3 cellular contexts compared by ENCODE assay signal in the genomic region with DNA sequence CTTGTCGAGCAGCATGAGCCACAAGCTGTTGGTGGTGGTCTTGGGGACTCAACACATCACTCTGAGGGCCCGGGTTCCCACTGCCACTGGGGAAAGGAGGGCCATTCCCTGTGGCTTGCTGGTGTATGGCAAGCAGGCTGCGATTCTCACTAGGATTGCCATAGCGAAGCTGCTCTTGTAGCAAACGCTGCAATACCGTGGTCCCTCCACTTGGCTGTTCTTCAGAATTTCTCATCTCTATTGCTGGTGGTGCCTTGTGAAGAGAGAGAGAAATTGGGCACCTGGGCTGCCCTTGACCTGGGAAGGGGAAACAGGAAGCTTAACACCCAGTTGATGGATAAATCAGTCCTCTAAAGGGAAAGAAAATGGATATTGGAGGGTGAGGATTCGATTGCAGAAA.
TF ChIP-seq lines count a peak whose summit lies in the region.

No MANE protein-coding gene starts in this region.

TF ChIP-seq in GM12891, 5 proteins besides CTCF, POLR2A, EP300 and RAD21:
- TF ChIP-seq TAF1 (IDR thresholded peaks at IDR 0.05; ENCODE audit: low read depth, low read length) (no peak), POU2F2 (IDR thresholded peaks at IDR 0.05; ENCODE audit: low read depth, low read length) (no peak), SPI1 (IDR thresholded peaks at IDR 0.05; ENCODE audit: low read depth, low read length) (no peak), PAX5 (IDR thresholded peaks at IDR 0.05; ENCODE audit: insufficient read depth, low read length, severe bottlenecking) (no peak), POLR2AphosphoS5 (IDR thresholded peaks at IDR 0.05; ENCODE audit: low read depth, low read length) (no peak)
TF ChIP-seq in GM12891: peak in this region for 0.

TF ChIP-seq in HEK293T, 16 proteins besides CTCF, POLR2A, EP300 and RAD21 (continued from another document):
- TF ChIP-seq LEF1 (IDR thresholded peaks at IDR 0.05; ENCODE audit: borderline replicate concordance), result no peak
- TF ChIP-seq HDGF (IDR thresholded peaks at IDR 0.05; ENCODE audit: borderline replicate concordance), result no peak
- no peak for TF ChIP-seq L3MBTL2 (conservative IDR thresholded peaks at IDR 0.05)
- TF ChIP-seq NFRKB (IDR thresholded peaks at IDR 0.05), result no peak
- TF ChIP-seq SP1 (IDR thresholded peaks at IDR 0.05), result no peak

TF ChIP-seq in H1, 55 proteins besides CTCF, POLR2A, EP300 and RAD21 (continued from another document):
- no peak for TF ChIP-seq SP1 (IDR thresholded peaks at IDR 0.05; ENCODE audit: low read depth, low read length)
- no peak for TF ChIP-seq CTBP2 (IDR thresholded peaks at IDR 0.05; ENCODE audit: borderline replicate concordance, insufficient read depth, insufficient read length, low read length)
